Comparison of ENCODE assay signal across 9 cellular contexts in genomic region chr6:155417454-155417853, GRCh38. TPM values are rescaled to one million over a fixed set of nuclear protein-coding genes. Genes with fewer than 3 reads are reported as not detected.
A peak's percentile ranks its signal among the peaks of the same experiment; 100 is the strongest.
DNase-seq lines count a peak whose midpoint lies in the region; ATAC-seq and TF ChIP-seq lines count a peak whose summit lies in the region.
"Had no signal": no experiment of that assay in that cellular context is flagged by ENCODE, and none has a peak within 500 bp of the region (broad histone marks: within the 10 kb centered on the region; RNA-seq: fewer than 3 reads in every experiment).

No MANE protein-coding gene starts in this region.

- no peaks in the 10 kb centered on the region for H3K9me3 Mint-ChIP-seq in activated naive CD8-positive, alpha-beta T cell treated with anti-CD3 and anti-CD28 coated beads, Interleukin-2, amount 50 U/mL, for 24 hours

- no peaks in the 10 kb centered on the region for H3K9me3 ChIP-seq in Loucy (ENCODE audit: insufficient read depth, low read depth, low read length)
- H3K9me3 ChIP-seq: heart right ventricle had no signal

- peaks cover 51% of the 10 kb centered on the region for H3K4me1 Mint-ChIP-seq in activated naive CD8-positive, alpha-beta T cell treated with anti-CD3 and anti-CD28 coated beads, Interleukin-2, amount 50 U/mL, for 24 hours

- no peaks in the 10 kb centered on the region for H3K36me3 ChIP-seq in Loucy (ENCODE audit: insufficient read depth, low read length)
- H3K36me3 ChIP-seq: heart right ventricle had no signal

- peaks cover 11% of the 10 kb centered on the region for H3K4me1 ChIP-seq in Loucy (ENCODE audit: insufficient read depth, low read length, poor library complexity, severe bottlenecking)

- H3K79me2 ChIP-seq in Loucy (ENCODE audit: insufficient read depth, low read length) = no peaks in the 10 kb centered on the region

- H3K4me2 ChIP-seq in Loucy (ENCODE audit: low read depth, low read length, poor library complexity, severe bottlenecking) = peak overlapping the region; percentile 5

- H3K9me2 ChIP-seq in Loucy (replicated peaks; ENCODE audit: low read depth, low read length) = no peaks in the 10 kb centered on the region

- no peak for TF ChIP-seq CTCF in GM10248 (IDR thresholded peaks at IDR 0.05; ENCODE audit: control extremely low read depth, extremely low read depth, low read depth, missing control alignments)
- TF ChIP-seq CTCF in Loucy (conservative IDR thresholded peaks at IDR 0.05; ENCODE audit: low read length) = no peak
- no peak for TF ChIP-seq CTCF in GM10266 (IDR thresholded peaks at IDR 0.05; ENCODE audit: control insufficient read depth, insufficient read depth, low read depth, missing control alignments)

- no peak overlapping the region for H3K4me3 ChIP-seq in Loucy (ENCODE audit: low read length, poor library complexity, severe bottlenecking)

- H3K27ac Mint-ChIP-seq in activated naive CD8-positive, alpha-beta T cell treated with anti-CD3 and anti-CD28 coated beads, Interleukin-2, amount 50 U/mL, for 24 hours = peak overlapping the region; percentile 99

- POLR2A ChIA-PET in GM10248 (lab: Yijun Ruan, JAX) = no interaction called here

- no peak overlapping the region for H3K9ac ChIP-seq in Loucy (ENCODE audit: low read depth, low read length, poor library complexity, severe bottlenecking)

- no peaks in the 10 kb centered on the region for H3K27me3 Mint-ChIP-seq in activated naive CD8-positive, alpha-beta T cell treated with anti-CD3 and anti-CD28 coated beads, Interleukin-2, amount 50 U/mL, for 24 hours

- CTCF ChIA-PET in GM10248 (lab: Yijun Ruan, JAX) = interaction anchor here (0.9 to 1.9 kb wide), 5 partner anchors 8 to 32 kb away, joined by 3 to 8 read pairs (median 3); no protein-coding TSS in a partner anchor

- no peak overlapping the region for H2AFZ ChIP-seq in Loucy (ENCODE audit: low read length)

- no peaks in the 10 kb centered on the region for H3F3A ChIP-seq in Loucy (ENCODE audit: low read depth)

- peak overlapping the region; percentile 74 for H3K4me3 Mint-ChIP-seq in activated naive CD8-positive, alpha-beta T cell treated with anti-CD3 and anti-CD28 coated beads, Interleukin-2, amount 50 U/mL, for 24 hours

- DNase-seq in GM10248 (ENCODE audit: extremely low spot score) = peak; percentile 24
- DNase-seq in activated naive CD8-positive, alpha-beta T cell treated with anti-CD3 and anti-CD28 coated beads, Interleukin-2, amount 50 U/mL, for 24 hours = no peak
- no peak for DNase-seq in sciatic nerve (ENCODE audit: low spot score)
- no peak for DNase-seq in NCI-H774 (lab: John Stamatoyannopoulos, UW)
- no peak for DNase-seq in DMS153 treated with DMSO at 0.1 percent for 48 hours (lab: John Stamatoyannopoulos, UW; ENCODE audit: unreplicated experiment)
- DNase-seq in activated CD4-positive, alpha-beta T cell treated with anti-CD3 and anti-CD28 coated beads for 4 hours = no peak
- DNase-seq in GM10266 (ENCODE audit: extremely low spot score) = no peak
- DNase-seq: heart right ventricle had no signal

- H3K27me3 ChIP-seq in Loucy (ENCODE audit: insufficient read depth, low read length, poor library complexity, severe bottlenecking) = no peaks in the 10 kb centered on the region
- H3K27me3 ChIP-seq: heart right ventricle had no signal

- H4K20me1 ChIP-seq in Loucy (ENCODE audit: insufficient read depth, low read length, poor library complexity, severe bottlenecking) = no peaks in the 10 kb centered on the region

- ATAC-seq in activated naive CD8-positive, alpha-beta T cell treated with anti-CD3 and anti-CD28 coated beads, Interleukin-2, amount 50 U/mL, for 24 hours = no peak
- ATAC-seq in sciatic nerve = peak; percentile 30

- intact Hi-C loops in sciatic nerve (cut with DNase I) = no loop called here

- H3K36me3 Mint-ChIP-seq in activated naive CD8-positive, alpha-beta T cell treated with anti-CD3 and anti-CD28 coated beads, Interleukin-2, amount 50 U/mL, for 24 hours (ENCODE audit: low read depth) = no peaks in the 10 kb centered on the region

RNA-seq across cellular contexts. Expression of gene NOX3, which starts 38.2 kb away (rescaled TPM):
- total RNA-seq in sciatic nerve = not detected
- total RNA-seq: heart right ventricle had no signal
